ENCODE assay signal across 1 cellular context in the genomic region with DNA sequence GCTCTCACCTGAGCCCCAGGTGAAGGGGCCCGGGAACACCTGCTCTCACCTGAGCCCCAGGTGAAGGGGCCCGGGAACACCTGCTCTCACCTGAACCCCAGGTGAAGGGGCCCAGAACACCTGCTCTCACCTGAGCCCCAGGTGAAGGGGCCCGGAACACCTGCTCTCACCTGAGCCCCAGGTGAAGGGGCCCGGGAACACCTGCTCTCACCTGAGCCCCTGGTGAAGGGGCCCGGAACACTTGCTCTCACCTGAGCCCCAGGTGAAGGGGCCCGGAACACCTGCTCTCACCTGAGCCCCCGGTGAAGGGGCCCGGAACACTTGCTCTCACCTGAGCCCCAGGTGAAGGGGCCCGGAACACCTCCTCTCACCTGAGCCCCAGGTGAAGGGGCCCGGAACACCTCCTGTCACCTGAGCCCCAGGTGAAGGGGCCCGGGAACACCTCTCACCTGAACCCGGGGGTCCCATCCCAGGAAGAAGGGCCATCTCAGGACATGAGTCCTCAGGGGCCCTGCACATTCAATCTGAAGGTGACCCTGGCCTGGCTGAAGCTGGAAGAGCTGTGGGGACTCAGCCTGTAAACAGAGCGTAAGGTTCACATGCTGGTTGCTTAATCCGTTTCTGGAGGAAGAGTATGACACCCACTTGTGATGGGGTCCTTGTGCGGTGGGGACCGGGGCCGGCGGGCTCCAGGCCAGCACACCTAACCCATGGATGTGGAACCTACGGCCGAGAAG. TPM values are rescaled to one million over a fixed set of nuclear protein-coding genes. Genes with fewer than 3 reads are reported as not detected.
"Had no signal": no experiment of that assay in that cellular context is flagged by ENCODE, and none has a peak within 500 bp of the region (broad histone marks: within the 10 kb centered on the region; RNA-seq: fewer than 3 reads in every experiment).

No MANE protein-coding gene starts in this region.

RNA-seq across cellular contexts. Expression of a gene that starts 14.5 kb away (rescaled TPM):
- total RNA-seq: activated CD8-positive, alpha-beta T cell treated with anti-CD3 and anti-CD28 coated beads, Interleukin-2, amount 10 ng/mL, durations not matched to agents 7 days and 5 days had no signal
